ENCODE assay signal across 1 cellular context in genomic region chr3:170768334-170768801, GRCh38.
TF ChIP-seq lines count a peak whose summit lies in the region.

No MANE protein-coding gene starts in this region.

TF ChIP-seq in K562, 482 proteins besides CTCF, POLR2A, EP300 and RAD21 (continued from another document and continues in another):
- TF ChIP-seq CLOCK (CRISPR knock-in tag; IDR thresholded peaks at IDR 0.05; ENCODE audit: borderline replicate concordance), result 0 out of 2 replicates have a peak, but pooled peaks have one; percentile 47
- TF ChIP-seq PHTF2 (CRISPR knock-in tag; IDR thresholded peaks at IDR 0.05), result no peak
- TF ChIP-seq ZNF408 (CRISPR knock-in tag; IDR thresholded peaks at IDR 0.05; ENCODE audit: low read depth), result no peak
- TF ChIP-seq MAFG (tag; conservative IDR thresholded peaks at IDR 0.05), result no peak
- TF ChIP-seq TSC22D4 (tag; IDR thresholded peaks at IDR 0.05), result no peak
- TF ChIP-seq MAZ (CRISPR knock-in tag; conservative IDR thresholded peaks at IDR 0.05 in 1 of 2, IDR thresholded peaks at IDR 0.05 in 1 of 2), result peak in 1 of 2 experiments; percentile 65; a peak in 1 of 4 replicates
- TF ChIP-seq SFPQ (IDR thresholded peaks at IDR 0.05; ENCODE audit: low read depth, low read length), result no peak
- no peak for TF ChIP-seq HDAC2 (IDR thresholded peaks at IDR 0.05)
- peak; percentile 43 for TF ChIP-seq FOSL1 (tag; conservative IDR thresholded peaks at IDR 0.05)
- 0 out of 2 replicates have a peak, but pooled peaks have one; percentile 31 for TF ChIP-seq ZNF134 (CRISPR knock-in tag; conservative IDR thresholded peaks at IDR 0.05)
- TF ChIP-seq ETV1 (tag; conservative IDR thresholded peaks at IDR 0.05; ENCODE audit: low read depth), result no peak
- TF ChIP-seq ATF2 (CRISPR knock-in tag; IDR thresholded peaks at IDR 0.05), result no peak
- TF ChIP-seq NCOA6 (IDR thresholded peaks at IDR 0.05), result no peak
- peak in 1 of 2 experiments; percentile 82; a peak in 1 of 4 replicates for TF ChIP-seq TEAD1 (CRISPR knock-in tag; IDR thresholded peaks at IDR 0.05)
- no peak for TF ChIP-seq SRSF3 (IDR thresholded peaks at IDR 0.05; ENCODE audit: insufficient read depth, low read length)
- 0 out of 2 replicates have a peak, but pooled peaks have one; percentile 25 for TF ChIP-seq MTA3 (IDR thresholded peaks at IDR 0.05; ENCODE audit: borderline replicate concordance)
- TF ChIP-seq XRCC3 (IDR thresholded peaks at IDR 0.05), result no peak
- TF ChIP-seq ZNF274 (IDR thresholded peaks at IDR 0.05; ENCODE audit: borderline replicate concordance, low read depth, low read length), result no peak
- no peak for TF ChIP-seq SPI1 (IDR thresholded peaks at IDR 0.05; ENCODE audit: borderline replicate concordance, low read depth, low read length)
- TF ChIP-seq ZBTB17 (CRISPR knock-in tag; IDR thresholded peaks at IDR 0.05), result no peak
- TF ChIP-seq ZNF239 (CRISPR knock-in tag; IDR thresholded peaks at IDR 0.05), result no peak; the same call in 1 of the 2 replicates
- TF ChIP-seq MNT (conservative IDR thresholded peaks at IDR 0.05), result no peak
- TF ChIP-seq CEBPB (tag; IDR thresholded peaks at IDR 0.05), result no peak
- no peak for TF ChIP-seq NFXL1 (CRISPR knock-in tag; IDR thresholded peaks at IDR 0.05)
- peak; percentile 36; the same call in 1 of the 2 replicates for TF ChIP-seq ZKSCAN3 (CRISPR knock-in tag; IDR thresholded peaks at IDR 0.05)
- no peak for TF ChIP-seq POLR2AphosphoS5 (IDR thresholded peaks at IDR 0.05; ENCODE audit: control insufficient read depth, insufficient read depth, low read depth, low read length)
- peak; percentile 39; the same call in 1 of the 2 replicates for TF ChIP-seq TFE3 (CRISPR knock-in tag; IDR thresholded peaks at IDR 0.05)
- no peak for TF ChIP-seq SIN3A (IDR thresholded peaks at IDR 0.05; ENCODE audit: borderline replicate concordance in 2 of 2, control insufficient read depth in 1 of 2, low read depth in 2 of 2, low read length in 2 of 2)
- no peak for TF ChIP-seq CEBPG (CRISPR knock-in tag; IDR thresholded peaks at IDR 0.05)
- no peak; a peak in 1 of 4 replicates for TF ChIP-seq CEBPG (tag; conservative IDR thresholded peaks at IDR 0.05 in 1 of 2, IDR thresholded peaks at IDR 0.05 in 1 of 2)
- TF ChIP-seq HES1 (IDR thresholded peaks at IDR 0.05; ENCODE audit: low read depth), result no peak
- no peak for TF ChIP-seq RNF219 (CRISPR knock-in tag; IDR thresholded peaks at IDR 0.05)
- TF ChIP-seq L3MBTL2 (IDR thresholded peaks at IDR 0.05), result peak; percentile 67
- no peak for TF ChIP-seq ZNF707 (CRISPR knock-in tag; conservative IDR thresholded peaks at IDR 0.05)
- no peak for TF ChIP-seq JUND (IDR thresholded peaks at IDR 0.05; ENCODE audit: borderline replicate concordance, low read depth, low read length)
- no peak for TF ChIP-seq JUND (tag; IDR thresholded peaks at IDR 0.05; ENCODE audit: borderline replicate concordance, low read depth, low read length)
- no peak for TF ChIP-seq RBM39 (optimal IDR thresholded peaks at IDR 0.05; ENCODE audit: low read depth, low read length)
- TF ChIP-seq CBX8 (IDR thresholded peaks at IDR 0.05; ENCODE audit: borderline replicate concordance, extremely low read depth, low read depth, low read length, poor library complexity, severe bottlenecking), result no peak
- no peak for TF ChIP-seq SRF (CRISPR knock-in tag; IDR thresholded peaks at IDR 0.05)
- TF ChIP-seq HBP1 (CRISPR knock-in tag; IDR thresholded peaks at IDR 0.05), result no peak
- TF ChIP-seq ATF6 (CRISPR knock-in tag; IDR thresholded peaks at IDR 0.05), result no peak
- no peak for TF ChIP-seq ZNF133 (CRISPR knock-in tag; IDR thresholded peaks at IDR 0.05)
- 0 out of 2 replicates have a peak, but pooled peaks have one; percentile 24 for TF ChIP-seq SMAD3 (CRISPR knock-in tag; conservative IDR thresholded peaks at IDR 0.05)
- TF ChIP-seq ZNF57 (CRISPR knock-in tag; IDR thresholded peaks at IDR 0.05), result no peak
- TF ChIP-seq CREBBP (IDR thresholded peaks at IDR 0.05; ENCODE audit: low read depth, low read length), result no peak
- TF ChIP-seq MEF2D (tag; conservative IDR thresholded peaks at IDR 0.05; ENCODE audit: low read depth), result 0 out of 2 replicates have a peak, but pooled peaks have one; percentile 35
- TF ChIP-seq RBM17 (IDR thresholded peaks at IDR 0.05; ENCODE audit: borderline replicate concordance, low read depth, low read length), result no peak
- TF ChIP-seq CREB3 (tag; conservative IDR thresholded peaks at IDR 0.05; ENCODE audit: low read depth), result no peak
- TF ChIP-seq ZNF253 (CRISPR knock-in tag; conservative IDR thresholded peaks at IDR 0.05), result no peak
